In genomic region chr15:28378364-28378763, GRCh38 we compare ENCODE assay signal across 10 cellular contexts. TPM values are rescaled to one million over a fixed set of nuclear protein-coding genes. Genes with fewer than 3 reads are reported as not detected.
"Had no signal": no experiment of that assay in that cellular context is flagged by ENCODE, and none has a peak within 500 bp of the region (broad histone marks: within the 10 kb centered on the region; RNA-seq: fewer than 3 reads in every experiment).

GOLGA8F (plus strand) TSS chr15:28378664; CDS start chr15:28378762, 98 bp downstream.

RNA-seq across cellular contexts. Expression of gene GOLGA8F, which starts in this region (rescaled TPM):
- total RNA-seq: OCI-LY7, PC-3, PC-9, Peyer's patch, Right ventricle myocardium inferior, Right ventricle myocardium superior, RPMI7951, SJCRH30, SK-MEL-5 had no signal
- polyA plus RNA-seq: SK-N-SH had no signal
